Comparison of ENCODE assay signal across 25 cellular contexts in genomic region chr17:76932402-76933333, GRCh38.
"Had no signal": no experiment of that assay in that cellular context is flagged by ENCODE, and none has a peak within 500 bp of the region (broad histone marks: within the 10 kb centered on the region; RNA-seq: fewer than 3 reads in every experiment).

No MANE protein-coding gene starts in this region.

- H3K36me3 Mint-ChIP-seq: mesothelial cell of epicardium, naive B cell, natural killer cell had no signal

- H3K4me3 Mint-ChIP-seq: mesothelial cell of epicardium; naive B cell; natural killer cell; nephron progenitor cell; stimulated activated naive CD8-positive, alpha-beta T cell treated with anti-CD3 and anti-CD28 coated beads, Interleukin-15, Interleukin-2, amounts not matched to agents 100 ng/mL and 50 ng/mL, for 24 hours; type B pancreatic cell had no signal

- H3K27ac Mint-ChIP-seq: mesothelial cell of epicardium; natural killer cell; nephron progenitor cell; stimulated activated naive CD8-positive, alpha-beta T cell treated with anti-CD3 and anti-CD28 coated beads, Interleukin-15, Interleukin-2, amounts not matched to agents 100 ng/mL and 50 ng/mL, for 24 hours; type B pancreatic cell had no signal

- H3K36me3 ChIP-seq: left ventricle myocardium inferior, right atrium auricular region, right lobe of liver, suprapubic skin, thoracic aorta, tibial artery, uterus had no signal

- H3K4me1 Mint-ChIP-seq: naive B cell, natural killer cell had no signal

- ATAC-seq: natural killer cell, psoas muscle, right lobe of liver had no signal

- H2AFZ ChIP-seq: hepatocyte, parathyroid adenoma had no signal

- H3K4me1 ChIP-seq: left ventricle myocardium inferior, parathyroid adenoma, psoas muscle, right atrium auricular region, right lobe of liver, suprapubic skin, tibial artery, uterus had no signal

- H3K27ac ChIP-seq: hepatocyte, left ventricle myocardium inferior, parathyroid adenoma, psoas muscle, right atrium auricular region, right lobe of liver, suprapubic skin, thoracic aorta, tibial artery, uterus had no signal

- H3K27me3 Mint-ChIP-seq: stimulated activated naive CD8-positive, alpha-beta T cell treated with anti-CD3 and anti-CD28 coated beads, Interleukin-15, Interleukin-2, amounts not matched to agents 100 ng/mL and 50 ng/mL, for 24 hours had no signal

- H3K4me3 ChIP-seq: hepatocyte, left ventricle myocardium inferior, lung, psoas muscle, right atrium auricular region, right lobe of liver, smooth muscle cell, suprapubic skin, thoracic aorta, tibial artery, uterus had no signal

- H3K4me2 ChIP-seq: hepatocyte, smooth muscle cell had no signal

- H3K9me3 ChIP-seq: left ventricle myocardium inferior, psoas muscle, right atrium auricular region, right lobe of liver, suprapubic skin, thoracic aorta, tibial artery, uterus had no signal

- H3K9me3 Mint-ChIP-seq: mesothelial cell of epicardium; natural killer cell; nephron progenitor cell; stimulated activated naive CD8-positive, alpha-beta T cell treated with anti-CD3 and anti-CD28 coated beads, Interleukin-15, Interleukin-2, amounts not matched to agents 100 ng/mL and 50 ng/mL, for 24 hours; type B pancreatic cell had no signal

- DNase-seq: islet precursor cell; left ventricle myocardium inferior; mesendoderm; naive B cell; natural killer cell; nephron progenitor cell; psoas muscle; right lobe of liver; stimulated activated CD4-positive, alpha-beta T cell treated with anti-CD3 and anti-CD28 coated beads, Interleukin-1b, Interleukin-23, amount 100 ng/mL, for 48 hours; stimulated activated CD4-positive, alpha-beta T cell treated with anti-CD3 and anti-CD28 coated beads, Interleukin-2, amount 100 ng/mL, for 48 hours; stimulated activated CD4-positive, alpha-beta T cell treated with anti-CD3 and anti-CD28 coated beads, Interleukin-4, amount 100 ng/mL, for 4 hours; stimulated activated CD8-positive, alpha-beta memory T cell treated with anti-CD3 and anti-CD28 coated beads, Interleukin-4, amount 100 ng/mL, for 48 hours; stimulated activated naive CD4-positive, alpha-beta T cell; tibial artery; uterus had no signal

- H3K79me2 ChIP-seq: hepatocyte, parathyroid adenoma had no signal

- H3K27me3 ChIP-seq: hepatocyte, right atrium auricular region, right lobe of liver, uterus had no signal
